In the genomic region with DNA sequence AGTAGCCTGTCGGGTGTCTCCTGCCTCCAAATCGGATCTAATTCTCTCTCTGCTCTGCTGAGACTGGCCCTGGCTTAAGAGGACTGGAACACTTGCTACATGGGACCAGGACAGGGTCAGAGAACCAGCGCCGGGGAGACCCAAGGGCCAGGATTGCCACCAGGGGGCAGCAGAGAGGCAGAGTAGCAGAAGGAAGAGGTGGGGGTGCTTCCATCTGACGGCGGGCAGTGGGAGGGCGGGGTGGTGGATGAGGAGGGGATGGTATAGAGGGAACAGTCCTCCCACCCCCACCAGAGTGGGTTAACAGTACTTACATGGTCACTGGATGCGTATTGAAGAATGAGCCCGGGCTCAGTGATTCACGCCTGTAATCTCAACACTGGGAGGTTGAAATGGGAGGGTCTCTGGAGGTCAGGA, we compare ENCODE assay signal across 8 cellular contexts. TPM values are rescaled to one million over a fixed set of nuclear protein-coding genes. Genes with fewer than 3 reads are reported as not detected.
DNase-seq lines count a peak whose midpoint lies in the region; ATAC-seq, FAIRE-seq and TF ChIP-seq lines count a peak whose summit lies in the region.

No MANE protein-coding gene starts in this region.

- H3K27ac ChIP-seq in HepG2 (ENCODE audit: extremely low read length, insufficient read depth, low read length), result no peak overlapping the region

- H3K4me3 ChIP-seq in choroid plexus epithelial cell (ENCODE audit: low read depth, low read length), result no peak overlapping the region
- H3K4me3 ChIP-seq in HepG2 (replicated peaks in 1 of 3; ENCODE audit: insufficient read depth in 1 of 3, low read depth in 2 of 3, low read length in 3 of 3), result no peak overlapping the region

- no TSS peak for BruUV-seq in HepG2 (replicated peaks; lab: Mats Ljungman, UMichigan)

- intact Hi-C loops in HepG2 (cut with micrococcal nuclease; ENCODE audit: unreplicated experiment), result no loop called here

- no peak for TF ChIP-seq POLR2A in HepG2 (IDR thresholded peaks at IDR 0.05; ENCODE audit: insufficient read depth in 1 of 2, low read depth in 2 of 2, low read length in 2 of 2)

- H2AFZ ChIP-seq in HepG2 (ENCODE audit: low read length), result no peak overlapping the region

- CTCF ChIA-PET in HepG2 (lab: Yijun Ruan, JAX; ENCODE audit: low intra/inter-chr PET ratio, low total read pairs), result interaction anchor here (0.7 to 1.1 kb wide), 4 partner anchors 24 to 73 kb away, joined by 3 to 5 read pairs (median 4); no protein-coding TSS in a partner anchor

- no peaks in the 10 kb centered on the region for H4K20me1 ChIP-seq in HepG2 (ENCODE audit: insufficient read depth, low read length)

- peaks cover 0 to 1% of the 10 kb centered on the region in 2 experiments; a peak in 2 of 5 replicates for H3K36me3 ChIP-seq in HepG2 (replicated peaks in 1 of 2; ENCODE audit: control insufficient read depth in 1 of 2, insufficient read depth in 2 of 2, low read length in 2 of 2)

- no peaks in the 10 kb centered on the region for H3K4me1 ChIP-seq in HepG2 (ENCODE audit: insufficient read depth, low read length)

- in situ Hi-C loops in HepG2 (cut with HindIII; ENCODE audit: extremely low pct_ligation_motif_present, low pct_unique_long_range_greater_than_20kb), result no loop called here

- 18% methylated on average over 10 of the region's 10 CpGs for WGBS in HepG2 (ENCODE audit: low lambda C conversion rate)

- no peak for TF ChIP-seq RAD21 in HepG2 (CRISPR knock-in tag; IDR thresholded peaks at IDR 0.05)

- no peak for TF ChIP-seq EP300 in HepG2 (IDR thresholded peaks at IDR 0.05; ENCODE audit: low read depth in 2 of 2, low read length in 2 of 2)
- no peak for TF ChIP-seq EP300 in HepG2 (CRISPR knock-in tag; IDR thresholded peaks at IDR 0.05; ENCODE audit: borderline replicate concordance)

- peak; percentile 61 for FAIRE-seq in HepG2 (lab: Jason Lieb, UNC)

- peak; percentile 91 for ATAC-seq in HepG2
- no peak for ATAC-seq in HG03439 (IDR thresholded peaks at IDR 0.05; ENCODE audit: unreplicated experiment)

- POLR2A ChIA-PET in HepG2 (lab: Yijun Ruan, JAX), result no interaction called here

- no peaks in the 10 kb centered on the region for H3K79me2 ChIP-seq in HepG2 (ENCODE audit: insufficient read depth, low read length)

- DNase-seq in NCI-H524 (lab: John Stamatoyannopoulos, UW) (peak; percentile 45 to 78), NCI-H524 treated with DMSO at 0.1 percent for 48 hours (lab: John Stamatoyannopoulos, UW) (no peak), NCI-H2107 (lab: John Stamatoyannopoulos, UW) (peak; percentile 24), choroid plexus epithelial cell (ENCODE audit: low read depth) (peak; percentile 77), HepG2 (ENCODE audit: low spot score) (peak; percentile 65)
- DNase-seq in activated CD4-positive, alpha-beta T cell treated with anti-CD3 and anti-CD28 coated beads for 48 hours, result peak; percentile 95
- DNase-seq in stimulated activated CD4-positive, alpha-beta T cell treated with anti-CD3 and anti-CD28 coated beads, TNF-alpha, amount 100 ng/mL, for 24 hours (ENCODE audit: low read depth in 3 of 3), result peak; percentile 78 to 85 (median 80)

- peak; percentile 94 for TF ChIP-seq CTCF in choroid plexus epithelial cell (conservative IDR thresholded peaks at IDR 0.05; ENCODE audit: low read depth, low read length)
- peak; percentile 83 for TF ChIP-seq CTCF in HepG2 (CRISPR knock-in tag; IDR thresholded peaks at IDR 0.05)

- H3K9ac ChIP-seq in HepG2 (ENCODE audit: insufficient read depth, low read depth, low read length), result no peak overlapping the region

- no peak overlapping the region for H3K4me2 ChIP-seq in HepG2 (ENCODE audit: low read depth, low read length)

- no peaks in the 10 kb centered on the region for H3K27me3 ChIP-seq in HepG2 (ENCODE audit: control insufficient read depth in 1 of 2, insufficient read depth in 2 of 2, low read length in 2 of 2)

- no peaks in the 10 kb centered on the region for H3K9me3 ChIP-seq in HepG2 (ENCODE audit: low read length)

RNA-seq across cellular contexts. Expression of a gene that starts 11.9 kb away (rescaled TPM):
- 57.0 and 64.7 TPM in 2 replicates for total RNA-seq in HepG2 (2016; rRNA removed; fragmentation: Illumina TruSeq; extraction: Trizol)
- total RNA-seq in HepG2 (2016; cell fraction: cytosol; rRNA removed; fragmentation: Illumina TruSeq; extraction: Trizol; ENCODE audit: low read depth), result 415 and 416 TPM in 2 replicates
- 46.9 and 63.2 TPM in 2 replicates for total RNA-seq in HepG2 (2016; cell fraction: insoluble cytoplasmic fraction; rRNA removed; fragmentation: Illumina TruSeq; extraction: Trizol)
- 235 and 276 TPM in 2 replicates for total RNA-seq in HepG2 (2016; cell fraction: membrane; rRNA removed; fragmentation: Illumina TruSeq; extraction: Trizol)
- 28.8 and 32.2 TPM in 2 replicates for total RNA-seq in HepG2 (2016; cell fraction: nucleus; rRNA removed; fragmentation: Illumina TruSeq; extraction: Trizol)
- polyA plus RNA-seq in HepG2 (2011; rRNA removed), result 50.3 and 55.8 TPM in 2 replicates
- 52.1 and 56.8 TPM in 2 replicates for polyA plus RNA-seq in HepG2 (2011; cell fraction: cytosol; rRNA removed)
- 41.3 and 52.2 TPM in 2 replicates for polyA plus RNA-seq in HepG2 (2011; cell fraction: nucleus; rRNA removed)
- 14.6 and 20.9 TPM in 2 replicates for polyA plus RNA-seq in HepG2 (2012)
- polyA plus RNA-seq in HepG2 (2016; cell fraction: cytosol; fragmentation: Illumina TruSeq; extraction: Trizol; ENCODE audit: low read depth), result 421 and 463 TPM in 2 replicates
- polyA plus RNA-seq in HepG2 (2016; cell fraction: insoluble cytoplasmic fraction; fragmentation: Illumina TruSeq; extraction: Trizol; ENCODE audit: low read depth), result 46.3 and 48.2 TPM in 2 replicates
- polyA plus RNA-seq in HepG2 (2016; cell fraction: membrane; fragmentation: Illumina TruSeq; extraction: Trizol; ENCODE audit: low read depth), result 226 and 236 TPM in 2 replicates
- polyA plus RNA-seq in HepG2 (2016; cell fraction: nucleus; fragmentation: Illumina TruSeq; extraction: Trizol; ENCODE audit: insufficient read depth, low read depth), result 54.1 and 65.0 TPM in 2 replicates
- 20.3 and 61.1 TPM in 2 replicates for polyA minus RNA-seq in HepG2 (2011; rRNA and poly(A)+ RNA removed; ENCODE audit: low replicate concordance)
- polyA minus RNA-seq in HepG2 (2011; cell fraction: cytosol; rRNA and poly(A)+ RNA removed), result 7.8 and 8.5 TPM in 2 replicates
- 7.5 and 10.1 TPM in 2 replicates for polyA minus RNA-seq in HepG2 (2011; cell fraction: nucleus; rRNA and poly(A)+ RNA removed)

RNA-seq across cellular contexts. Expression of a gene that starts 13.9 kb away (rescaled TPM):
- not detected in 2 replicates for total RNA-seq in HepG2 (2016; rRNA removed; fragmentation: Illumina TruSeq; extraction: Trizol)
- total RNA-seq in HepG2 (2016; cell fraction: cytosol; rRNA removed; fragmentation: Illumina TruSeq; extraction: Trizol; ENCODE audit: low read depth), result not detected in 2 replicates
- not detected in 2 replicates for total RNA-seq in HepG2 (2016; cell fraction: insoluble cytoplasmic fraction; rRNA removed; fragmentation: Illumina TruSeq; extraction: Trizol)
- total RNA-seq in HepG2 (2016; cell fraction: membrane; rRNA removed; fragmentation: Illumina TruSeq; extraction: Trizol), result not detected in 2 replicates
- not detected in 2 replicates for total RNA-seq in HepG2 (2016; cell fraction: nucleus; rRNA removed; fragmentation: Illumina TruSeq; extraction: Trizol)
- polyA plus RNA-seq in HepG2 (2011; rRNA removed), result not detected in 2 replicates
- not detected in 2 replicates for polyA plus RNA-seq in HepG2 (2011; cell fraction: cytosol; rRNA removed)
- not detected in 2 replicates for polyA plus RNA-seq in HepG2 (2011; cell fraction: nucleus; rRNA removed)
- not detected in 2 replicates for polyA plus RNA-seq in HepG2 (2012)
- not detected in 2 replicates for polyA plus RNA-seq in HepG2 (2016; cell fraction: cytosol; fragmentation: Illumina TruSeq; extraction: Trizol; ENCODE audit: low read depth)
- polyA plus RNA-seq in HepG2 (2016; cell fraction: insoluble cytoplasmic fraction; fragmentation: Illumina TruSeq; extraction: Trizol; ENCODE audit: low read depth), result not detected in 2 replicates
- not detected in 2 replicates for polyA plus RNA-seq in HepG2 (2016; cell fraction: membrane; fragmentation: Illumina TruSeq; extraction: Trizol; ENCODE audit: low read depth)
- not detected in 2 replicates for polyA plus RNA-seq in HepG2 (2016; cell fraction: nucleus; fragmentation: Illumina TruSeq; extraction: Trizol; ENCODE audit: insufficient read depth, low read depth)
- not detected in 2 replicates for polyA minus RNA-seq in HepG2 (2011; rRNA and poly(A)+ RNA removed; ENCODE audit: low replicate concordance)
- not detected in 2 replicates for polyA minus RNA-seq in HepG2 (2011; cell fraction: cytosol; rRNA and poly(A)+ RNA removed)
- polyA minus RNA-seq in HepG2 (2011; cell fraction: nucleus; rRNA and poly(A)+ RNA removed), result not detected in 2 replicates

RNA-seq across cellular contexts. Expression of a gene that starts 31.3 kb away (rescaled TPM):
- not detected in 2 replicates for total RNA-seq in HepG2 (2016; rRNA removed; fragmentation: Illumina TruSeq; extraction: Trizol)
- total RNA-seq in HepG2 (2016; cell fraction: cytosol; rRNA removed; fragmentation: Illumina TruSeq; extraction: Trizol; ENCODE audit: low read depth), result not detected in 2 replicates
- not detected in 2 replicates for total RNA-seq in HepG2 (2016; cell fraction: insoluble cytoplasmic fraction; rRNA removed; fragmentation: Illumina TruSeq; extraction: Trizol)
- not detected in 2 replicates for total RNA-seq in HepG2 (2016; cell fraction: membrane; rRNA removed; fragmentation: Illumina TruSeq; extraction: Trizol)
- not detected in 2 replicates for total RNA-seq in HepG2 (2016; cell fraction: nucleus; rRNA removed; fragmentation: Illumina TruSeq; extraction: Trizol)
- not detected in 2 replicates for polyA plus RNA-seq in HepG2 (2011; rRNA removed)
- polyA plus RNA-seq in HepG2 (2011; cell fraction: cytosol; rRNA removed), result not detected in 2 replicates
- polyA plus RNA-seq in HepG2 (2011; cell fraction: nucleus; rRNA removed), result not detected in 2 replicates
- polyA plus RNA-seq in HepG2 (2012), result not detected in 2 replicates
- polyA plus RNA-seq in HepG2 (2016; cell fraction: cytosol; fragmentation: Illumina TruSeq; extraction: Trizol; ENCODE audit: low read depth), result not detected in 2 replicates
- polyA plus RNA-seq in HepG2 (2016; cell fraction: insoluble cytoplasmic fraction; fragmentation: Illumina TruSeq; extraction: Trizol; ENCODE audit: low read depth), result not detected in 2 replicates
- not detected in 2 replicates for polyA plus RNA-seq in HepG2 (2016; cell fraction: membrane; fragmentation: Illumina TruSeq; extraction: Trizol; ENCODE audit: low read depth)
- not detected in 2 replicates for polyA plus RNA-seq in HepG2 (2016; cell fraction: nucleus; fragmentation: Illumina TruSeq; extraction: Trizol; ENCODE audit: insufficient read depth, low read depth)
- polyA minus RNA-seq in HepG2 (2011; rRNA and poly(A)+ RNA removed; ENCODE audit: low replicate concordance), result not detected in 2 replicates
- not detected in 2 replicates for polyA minus RNA-seq in HepG2 (2011; cell fraction: cytosol; rRNA and poly(A)+ RNA removed)
- polyA minus RNA-seq in HepG2 (2011; cell fraction: nucleus; rRNA and poly(A)+ RNA removed), result not detected in 2 replicates

RNA-seq across cellular contexts. Expression of a gene that starts 45.1 kb away (rescaled TPM):
- total RNA-seq in HepG2 (2016; rRNA removed; fragmentation: Illumina TruSeq; extraction: Trizol), result 44.2 and 53.9 TPM in 2 replicates
- total RNA-seq in HepG2 (2016; cell fraction: cytosol; rRNA removed; fragmentation: Illumina TruSeq; extraction: Trizol; ENCODE audit: low read depth), result 107 and 126 TPM in 2 replicates
- total RNA-seq in HepG2 (2016; cell fraction: insoluble cytoplasmic fraction; rRNA removed; fragmentation: Illumina TruSeq; extraction: Trizol), result 45.6 and 56.7 TPM in 2 replicates
- 135 and 149 TPM in 2 replicates for total RNA-seq in HepG2 (2016; cell fraction: membrane; rRNA removed; fragmentation: Illumina TruSeq; extraction: Trizol)
- total RNA-seq in HepG2 (2016; cell fraction: nucleus; rRNA removed; fragmentation: Illumina TruSeq; extraction: Trizol), result 47.1 and 55.4 TPM in 2 replicates
- polyA plus RNA-seq in HepG2 (2011; rRNA removed), result 137 and 141 TPM in 2 replicates
- 112 and 146 TPM in 2 replicates for polyA plus RNA-seq in HepG2 (2011; cell fraction: cytosol; rRNA removed)
- polyA plus RNA-seq in HepG2 (2011; cell fraction: nucleus; rRNA removed), result 144 and 157 TPM in 2 replicates
- polyA plus RNA-seq in HepG2 (2012), result 184 and 186 TPM in 2 replicates
- 140 and 165 TPM in 2 replicates for polyA plus RNA-seq in HepG2 (2016; cell fraction: cytosol; fragmentation: Illumina TruSeq; extraction: Trizol; ENCODE audit: low read depth)
- polyA plus RNA-seq in HepG2 (2016; cell fraction: insoluble cytoplasmic fraction; fragmentation: Illumina TruSeq; extraction: Trizol; ENCODE audit: low read depth), result 95.8 and 96.6 TPM in 2 replicates
- 223 and 257 TPM in 2 replicates for polyA plus RNA-seq in HepG2 (2016; cell fraction: membrane; fragmentation: Illumina TruSeq; extraction: Trizol; ENCODE audit: low read depth)
- 129 and 142 TPM in 2 replicates for polyA plus RNA-seq in HepG2 (2016; cell fraction: nucleus; fragmentation: Illumina TruSeq; extraction: Trizol; ENCODE audit: insufficient read depth, low read depth)
- polyA minus RNA-seq in HepG2 (2011; rRNA and poly(A)+ RNA removed; ENCODE audit: low replicate concordance), result 51.2 and 58.9 TPM in 2 replicates
- polyA minus RNA-seq in HepG2 (2011; cell fraction: cytosol; rRNA and poly(A)+ RNA removed), result 55.2 and 56.4 TPM in 2 replicates
- 36.2 and 36.4 TPM in 2 replicates for polyA minus RNA-seq in HepG2 (2011; cell fraction: nucleus; rRNA and poly(A)+ RNA removed)
